ENCODE assay signal across 1 cellular context in genomic region chr5:38650540-38651275, GRCh38.
TF ChIP-seq lines count a peak whose summit lies in the region.

No MANE protein-coding gene starts in this region.

TF ChIP-seq in H1, 55 proteins besides CTCF, POLR2A, EP300 and RAD21:
- TF ChIP-seq, protein P1, sequence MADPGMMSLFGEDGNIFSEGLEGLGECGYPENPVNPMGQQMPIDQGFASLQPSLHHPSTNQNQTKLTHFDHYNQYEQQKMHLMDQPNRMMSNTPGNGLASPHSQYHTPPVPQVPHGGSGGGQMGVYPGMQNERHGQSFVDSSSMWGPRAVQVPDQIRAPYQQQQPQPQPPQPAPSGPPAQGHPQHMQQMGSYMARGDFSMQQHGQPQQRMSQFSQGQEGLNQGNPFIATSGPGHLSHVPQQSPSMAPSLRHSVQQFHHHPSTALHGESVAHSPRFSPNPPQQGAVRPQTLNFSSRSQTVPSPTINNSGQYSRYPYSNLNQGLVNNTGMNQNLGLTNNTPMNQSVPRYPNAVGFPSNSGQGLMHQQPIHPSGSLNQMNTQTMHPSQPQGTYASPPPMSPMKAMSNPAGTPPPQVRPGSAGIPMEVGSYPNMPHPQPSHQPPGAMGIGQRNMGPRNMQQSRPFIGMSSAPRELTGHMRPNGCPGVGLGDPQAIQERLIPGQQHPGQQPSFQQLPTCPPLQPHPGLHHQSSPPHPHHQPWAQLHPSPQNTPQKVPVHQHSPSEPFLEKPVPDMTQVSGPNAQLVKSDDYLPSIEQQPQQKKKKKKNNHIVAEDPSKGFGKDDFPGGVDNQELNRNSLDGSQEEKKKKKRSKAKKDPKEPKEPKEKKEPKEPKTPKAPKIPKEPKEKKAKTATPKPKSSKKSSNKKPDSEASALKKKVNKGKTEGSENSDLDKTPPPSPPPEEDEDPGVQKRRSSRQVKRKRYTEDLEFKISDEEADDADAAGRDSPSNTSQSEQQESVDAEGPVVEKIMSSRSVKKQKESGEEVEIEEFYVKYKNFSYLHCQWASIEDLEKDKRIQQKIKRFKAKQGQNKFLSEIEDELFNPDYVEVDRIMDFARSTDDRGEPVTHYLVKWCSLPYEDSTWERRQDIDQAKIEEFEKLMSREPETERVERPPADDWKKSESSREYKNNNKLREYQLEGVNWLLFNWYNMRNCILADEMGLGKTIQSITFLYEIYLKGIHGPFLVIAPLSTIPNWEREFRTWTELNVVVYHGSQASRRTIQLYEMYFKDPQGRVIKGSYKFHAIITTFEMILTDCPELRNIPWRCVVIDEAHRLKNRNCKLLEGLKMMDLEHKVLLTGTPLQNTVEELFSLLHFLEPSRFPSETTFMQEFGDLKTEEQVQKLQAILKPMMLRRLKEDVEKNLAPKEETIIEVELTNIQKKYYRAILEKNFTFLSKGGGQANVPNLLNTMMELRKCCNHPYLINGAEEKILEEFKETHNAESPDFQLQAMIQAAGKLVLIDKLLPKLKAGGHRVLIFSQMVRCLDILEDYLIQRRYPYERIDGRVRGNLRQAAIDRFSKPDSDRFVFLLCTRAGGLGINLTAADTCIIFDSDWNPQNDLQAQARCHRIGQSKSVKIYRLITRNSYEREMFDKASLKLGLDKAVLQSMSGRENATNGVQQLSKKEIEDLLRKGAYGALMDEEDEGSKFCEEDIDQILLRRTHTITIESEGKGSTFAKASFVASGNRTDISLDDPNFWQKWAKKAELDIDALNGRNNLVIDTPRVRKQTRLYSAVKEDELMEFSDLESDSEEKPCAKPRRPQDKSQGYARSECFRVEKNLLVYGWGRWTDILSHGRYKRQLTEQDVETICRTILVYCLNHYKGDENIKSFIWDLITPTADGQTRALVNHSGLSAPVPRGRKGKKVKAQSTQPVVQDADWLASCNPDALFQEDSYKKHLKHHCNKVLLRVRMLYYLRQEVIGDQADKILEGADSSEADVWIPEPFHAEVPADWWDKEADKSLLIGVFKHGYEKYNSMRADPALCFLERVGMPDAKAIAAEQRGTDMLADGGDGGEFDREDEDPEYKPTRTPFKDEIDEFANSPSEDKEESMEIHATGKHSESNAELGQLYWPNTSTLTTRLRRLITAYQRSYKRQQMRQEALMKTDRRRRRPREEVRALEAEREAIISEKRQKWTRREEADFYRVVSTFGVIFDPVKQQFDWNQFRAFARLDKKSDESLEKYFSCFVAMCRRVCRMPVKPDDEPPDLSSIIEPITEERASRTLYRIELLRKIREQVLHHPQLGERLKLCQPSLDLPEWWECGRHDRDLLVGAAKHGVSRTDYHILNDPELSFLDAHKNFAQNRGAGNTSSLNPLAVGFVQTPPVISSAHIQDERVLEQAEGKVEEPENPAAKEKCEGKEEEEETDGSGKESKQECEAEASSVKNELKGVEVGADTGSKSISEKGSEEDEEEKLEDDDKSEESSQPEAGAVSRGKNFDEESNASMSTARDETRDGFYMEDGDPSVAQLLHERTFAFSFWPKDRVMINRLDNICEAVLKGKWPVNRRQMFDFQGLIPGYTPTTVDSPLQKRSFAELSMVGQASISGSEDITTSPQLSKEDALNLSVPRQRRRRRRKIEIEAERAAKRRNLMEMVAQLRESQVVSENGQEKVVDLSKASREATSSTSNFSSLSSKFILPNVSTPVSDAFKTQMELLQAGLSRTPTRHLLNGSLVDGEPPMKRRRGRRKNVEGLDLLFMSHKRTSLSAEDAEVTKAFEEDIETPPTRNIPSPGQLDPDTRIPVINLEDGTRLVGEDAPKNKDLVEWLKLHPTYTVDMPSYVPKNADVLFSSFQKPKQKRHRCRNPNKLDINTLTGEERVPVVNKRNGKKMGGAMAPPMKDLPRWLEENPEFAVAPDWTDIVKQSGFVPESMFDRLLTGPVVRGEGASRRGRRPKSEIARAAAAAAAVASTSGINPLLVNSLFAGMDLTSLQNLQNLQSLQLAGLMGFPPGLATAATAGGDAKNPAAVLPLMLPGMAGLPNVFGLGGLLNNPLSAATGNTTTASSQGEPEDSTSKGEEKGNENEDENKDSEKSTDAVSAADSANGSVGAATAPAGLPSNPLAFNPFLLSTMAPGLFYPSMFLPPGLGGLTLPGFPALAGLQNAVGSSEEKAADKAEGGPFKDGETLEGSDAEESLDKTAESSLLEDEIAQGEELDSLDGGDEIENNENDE (IDR thresholded peaks at IDR 0.05; ENCODE audit: insufficient replicate concordance, low read length) = no peak
- TF ChIP-seq CBX5 (IDR thresholded peaks at IDR 0.05; ENCODE audit: low read depth, low read length) (no peak), TAF7 (optimal IDR thresholded peaks at IDR 0.05; ENCODE audit: borderline replicate concordance, low read depth, low read length) (no peak), BCL11A (IDR thresholded peaks at IDR 0.05; ENCODE audit: low read depth in 2 of 2, low read length in 2 of 2) (no peak), ATF3 (IDR thresholded peaks at IDR 0.05; ENCODE audit: insufficient read depth, low read depth, low read length) (no peak), SP4 (IDR thresholded peaks at IDR 0.05; ENCODE audit: low read length) (no peak), CREB1 (IDR thresholded peaks at IDR 0.05) (no peak), RNF2 (IDR thresholded peaks at IDR 0.05; ENCODE audit: borderline replicate concordance, low read depth, low read length, missing control alignments, poor library complexity, severe bottlenecking) (no peak), CEBPB (IDR thresholded peaks at IDR 0.05; ENCODE audit: low read depth, low read length) (no peak), NANOG (IDR thresholded peaks at IDR 0.05; ENCODE audit: insufficient read depth, low read depth, low read length, poor library complexity, severe bottlenecking) (no peak), ASH2L (IDR thresholded peaks at IDR 0.05; ENCODE audit: low read length) (no peak), CTBP2 (IDR thresholded peaks at IDR 0.05; ENCODE audit: borderline replicate concordance, insufficient read depth, insufficient read length, low read length) (no peak), ZNF274 (IDR thresholded peaks at IDR 0.05; ENCODE audit: borderline replicate concordance, extremely low read depth, low read length) (no peak), SIN3A (conservative IDR thresholded peaks at IDR 0.05 in 1 of 2, IDR thresholded peaks at IDR 0.05 in 1 of 2; ENCODE audit: low read depth in 1 of 2, low read length in 2 of 2) (no peak), HDAC2 (IDR thresholded peaks at IDR 0.05; ENCODE audit: borderline replicate concordance in 1 of 2, low read depth in 2 of 2, low read length in 2 of 2) (no peak), TBP (IDR thresholded peaks at IDR 0.05; ENCODE audit: low read depth, low read length) (no peak)
